In the genomic region with DNA sequence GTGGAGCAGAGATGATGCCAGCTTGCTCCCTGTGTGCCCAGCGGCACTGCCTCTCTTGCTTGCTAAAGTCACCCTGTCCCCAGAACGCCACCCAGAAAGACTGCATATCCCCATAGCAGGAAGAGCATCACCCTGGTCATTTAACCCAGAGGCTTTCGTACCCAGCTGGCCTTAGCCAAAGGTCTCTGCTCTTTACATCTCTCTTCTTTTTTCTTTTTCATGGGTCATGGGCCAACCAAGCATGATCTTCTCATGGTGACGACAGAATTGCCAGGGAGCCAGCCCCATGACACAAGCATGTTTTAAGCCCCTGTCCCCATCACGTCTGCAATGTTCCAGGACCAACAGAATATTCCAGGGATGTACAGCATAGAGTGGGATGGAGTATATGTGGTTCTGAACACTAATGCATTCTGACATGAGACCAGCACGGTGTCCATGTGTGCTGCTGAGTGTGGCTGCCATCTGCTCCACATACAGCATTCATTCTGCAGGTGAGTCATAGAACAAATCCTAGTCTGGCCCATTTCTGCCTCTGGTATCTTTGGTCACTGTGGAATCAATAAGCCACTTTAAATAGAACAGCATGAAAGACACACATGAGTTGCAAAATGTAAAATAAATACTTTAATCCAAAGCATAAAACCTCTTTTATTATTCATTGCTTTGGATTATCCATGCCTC, we compare ENCODE assay signal across 22 cellular contexts.
DNase-seq lines count a peak whose midpoint lies in the region; ATAC-seq, FAIRE-seq and TF ChIP-seq lines count a peak whose summit lies in the region.
"Had no signal": no experiment of that assay in that cellular context is flagged by ENCODE, and none has a peak within 500 bp of the region (broad histone marks: within the 10 kb centered on the region; RNA-seq: fewer than 3 reads in every experiment).

No MANE protein-coding gene starts in this region.

- H3K79me2 ChIP-seq in OCI-LY1 (ENCODE audit: insufficient read depth, low read length): no peaks in the 10 kb centered on the region

- no peaks in the 10 kb centered on the region for H3F3A ChIP-seq in OCI-LY1 (ENCODE audit: insufficient read depth, low read length)

- H3K27ac ChIP-seq in OCI-LY1 (ENCODE audit: low read depth, low read length, poor library complexity, severe bottlenecking) (peak overlapping the region; percentile 73), esophagus muscularis mucosa (replicated peaks in 1 of 4) (no peak overlapping the region)
- no peak overlapping the region for H3K27ac ChIP-seq in CD8-positive, alpha-beta T cell (ENCODE audit: low read depth, low read length)
- H3K27ac ChIP-seq: BLaER1, GM23248, RWPE1, SK-N-MC had no signal

- H3K36me3 Mint-ChIP-seq in osteocyte (ENCODE audit: unreplicated experiment) (no peaks in the 10 kb centered on the region), Calu3 (ENCODE audit: insufficient read depth, unreplicated experiment) (no peaks in the 10 kb centered on the region)
- H3K36me3 Mint-ChIP-seq in CD8-positive, alpha-beta T cell: no peaks in the 10 kb centered on the region

- H3K4me3 ChIP-seq in OCI-LY1 (ENCODE audit: low read depth, low read length, poor library complexity, severe bottlenecking) (no peak overlapping the region), esophagus muscularis mucosa (no peak overlapping the region)
- no peak overlapping the region for H3K4me3 ChIP-seq in CD8-positive, alpha-beta T cell (ENCODE audit: low read depth, low read length)
- H3K4me3 ChIP-seq: BLaER1, GM23248, SK-N-MC had no signal

- H3K4me3 Mint-ChIP-seq in osteocyte (ENCODE audit: unreplicated experiment) (no peak overlapping the region), Calu3 (ENCODE audit: low read depth, unreplicated experiment) (no peak overlapping the region)
- no peak overlapping the region for H3K4me3 Mint-ChIP-seq in CD8-positive, alpha-beta T cell
- H3K4me3 Mint-ChIP-seq: CD4-positive, alpha-beta T cell; H9; HFFc6 had no signal

- H3K36me3 ChIP-seq in OCI-LY1 (ENCODE audit: insufficient read depth, low read length) (no peaks in the 10 kb centered on the region), esophagus muscularis mucosa (no peaks in the 10 kb centered on the region)
- H3K36me3 ChIP-seq in CD8-positive, alpha-beta T cell (ENCODE audit: insufficient read depth, low read length): no peaks in the 10 kb centered on the region
- H3K36me3 ChIP-seq: BLaER1 had no signal

- H3K27ac Mint-ChIP-seq in osteocyte (ENCODE audit: unreplicated experiment) (no peak overlapping the region), Calu3 (ENCODE audit: unreplicated experiment) (no peak overlapping the region)
- H3K27ac Mint-ChIP-seq in CD8-positive, alpha-beta T cell: no peak overlapping the region
- H3K27ac Mint-ChIP-seq: CD4-positive, alpha-beta T cell; HFFc6 had no signal

- no peak for TF ChIP-seq POLR2A in esophagus muscularis mucosa (IDR thresholded peaks at IDR 0.05; ENCODE audit: low read depth)

- intact Hi-C loops in esophagus muscularis mucosa (cut with DNase I) (no loop called here), Calu3 (cut with micrococcal nuclease; ENCODE audit: unreplicated experiment) (no loop called here)
- intact Hi-C loops in CD8-positive, alpha-beta T cell (cut with DNase I, micrococcal nuclease): no loop called here

- no peak overlapping the region for H3K9ac ChIP-seq in OCI-LY1 (ENCODE audit: low read length)
- H3K9ac ChIP-seq: BLaER1, GM23248 had no signal

- WGBS in esophagus muscularis mucosa: 83% methylated on average over 5 of the region's 6 CpGs

- H4K20me1 ChIP-seq in OCI-LY1 (ENCODE audit: insufficient read depth, low read length): no peaks in the 10 kb centered on the region
- H4K20me1 ChIP-seq: BLaER1 had no signal

- POLR2A ChIA-PET in CD8-positive, alpha-beta T cell (lab: Charles Lee): no interaction called here

- H3K4me2 ChIP-seq in OCI-LY1 (ENCODE audit: low read length): no peak overlapping the region; the same call in 1 of the 2 replicates
- H3K4me2 ChIP-seq: BLaER1 had no signal

- no peaks in the 10 kb centered on the region for H3K9me2 ChIP-seq in OCI-LY1 (ENCODE audit: low read depth, low read length)

- BruUV-seq in Calu3 (replicated peaks; lab: Mats Ljungman, UMichigan): no TSS peak

- no peak for TF ChIP-seq CTCF in OCI-LY1 (IDR thresholded peaks at IDR 0.05; ENCODE audit: low read length)
- TF ChIP-seq CTCF in esophagus muscularis mucosa (IDR thresholded peaks at IDR 0.05): no peak
- no peak for TF ChIP-seq CTCF in osteocyte (IDR thresholded peaks at IDR 0.05)
- TF ChIP-seq CTCF in CD8-positive, alpha-beta T cell (IDR thresholded peaks at IDR 0.05): no peak
- TF ChIP-seq CTCF in Calu3 (IDR thresholded peaks at IDR 0.05; ENCODE audit: unreplicated experiment): no peak

- H3K4me1 Mint-ChIP-seq in osteocyte (ENCODE audit: unreplicated experiment): no peaks in the 10 kb centered on the region
- no peaks in the 10 kb centered on the region for H3K4me1 Mint-ChIP-seq in CD8-positive, alpha-beta T cell (ENCODE audit: low read depth)
- H3K4me1 Mint-ChIP-seq in Calu3 (ENCODE audit: low read depth, unreplicated experiment): no peaks in the 10 kb centered on the region

- ATAC-seq in CD8-positive, alpha-beta T cell: no peak

- H2AFZ ChIP-seq in OCI-LY1 (ENCODE audit: low read length): peak overlapping the region; percentile 26; the same call in 1 of the 2 replicates
- H2AFZ ChIP-seq: GM23248 had no signal

- H3K27me3 Mint-ChIP-seq in osteocyte (ENCODE audit: unreplicated experiment) (no peaks in the 10 kb centered on the region), Calu3 (ENCODE audit: unreplicated experiment) (peaks cover 3% of the 10 kb centered on the region)
- no peaks in the 10 kb centered on the region for H3K27me3 Mint-ChIP-seq in CD8-positive, alpha-beta T cell (ENCODE audit: low read depth)

- no peak for TF ChIP-seq EP300 in esophagus muscularis mucosa (IDR thresholded peaks at IDR 0.05)

- H3K9me3 ChIP-seq in OCI-LY1 (ENCODE audit: low read length): no peaks in the 10 kb centered on the region
- no peaks in the 10 kb centered on the region for H3K9me3 ChIP-seq in esophagus muscularis mucosa
- no peaks in the 10 kb centered on the region for H3K9me3 ChIP-seq in CD8-positive, alpha-beta T cell (ENCODE audit: low read length)
- H3K9me3 ChIP-seq: BLaER1, Caco-2 had no signal

- DNase-seq in HTR-8/SVneo (ENCODE audit: insufficient read length, low spot score) (no peak), esophagus muscularis mucosa (ENCODE audit: extremely low spot score) (peak; percentile 72), osteocyte (ENCODE audit: extremely low spot score, unreplicated experiment) (peak; percentile 51), Calu3 (no peak), NCI-H1436 treated with DMSO at 0.1 percent for 48 hours (lab: John Stamatoyannopoulos, UW) (no peak)
- no peak for DNase-seq in CD8-positive, alpha-beta T cell
- DNase-seq: Caco-2; CD4-positive, alpha-beta T cell; DMS53; GF-D8; GM23248; H9; HFFc6; Kasumi-1; NCI-H187; NCI-H2107; NCI-H82; SHP77 treated with DMSO at 0.1 percent for 48 hours had no signal

- H3K9me3 Mint-ChIP-seq in osteocyte (ENCODE audit: unreplicated experiment): peaks cover 7% of the 10 kb centered on the region
- H3K9me3 Mint-ChIP-seq in CD8-positive, alpha-beta T cell: peaks cover 2% of the 10 kb centered on the region
- no peaks in the 10 kb centered on the region for H3K9me3 Mint-ChIP-seq in Calu3 (ENCODE audit: low read depth, unreplicated experiment)
- H3K9me3 Mint-ChIP-seq: CD4-positive, alpha-beta T cell; H9; HFFc6 had no signal

- H3K27me3 ChIP-seq in OCI-LY1 (ENCODE audit: insufficient read depth, low read length): no peaks in the 10 kb centered on the region
- H3K27me3 ChIP-seq in esophagus muscularis mucosa: no peaks in the 10 kb centered on the region
- no peaks in the 10 kb centered on the region for H3K27me3 ChIP-seq in CD8-positive, alpha-beta T cell (ENCODE audit: insufficient read depth, low read length)
- H3K27me3 ChIP-seq: BLaER1 had no signal

- H3K4me1 ChIP-seq in OCI-LY1 (ENCODE audit: insufficient read depth, low read length, severe bottlenecking): peaks cover 33% of the 10 kb centered on the region
- H3K4me1 ChIP-seq in esophagus muscularis mucosa: no peaks in the 10 kb centered on the region
- no peaks in the 10 kb centered on the region for H3K4me1 ChIP-seq in CD8-positive, alpha-beta T cell (ENCODE audit: insufficient read depth, low read length)
- H3K4me1 ChIP-seq: BLaER1, Caco-2 had no signal

- FAIRE-seq in HTR-8/SVneo (lab: Jason Lieb, UNC): peak; percentile 52

- CTCF ChIA-PET in CD8-positive, alpha-beta T cell (lab: Charles Lee): no interaction called here
- CTCF ChIA-PET in Calu3 (lab: Charles Lee): no interaction called here

Comparison
In these comparisons a context has a peak if more than half of its experiments do, and no peak if none do; other contexts are left out.
1. DNase-seq: peak in esophagus muscularis mucosa (single experiment) and osteocyte (single experiment); none in HTR-8/SVneo (single experiment), CD8-positive, alpha-beta T cell (0 of 7), Calu3 (single experiment) and NCI-H1436 treated with DMSO at 0.1 percent for 48 hours (single experiment).